In the genomic region with DNA sequence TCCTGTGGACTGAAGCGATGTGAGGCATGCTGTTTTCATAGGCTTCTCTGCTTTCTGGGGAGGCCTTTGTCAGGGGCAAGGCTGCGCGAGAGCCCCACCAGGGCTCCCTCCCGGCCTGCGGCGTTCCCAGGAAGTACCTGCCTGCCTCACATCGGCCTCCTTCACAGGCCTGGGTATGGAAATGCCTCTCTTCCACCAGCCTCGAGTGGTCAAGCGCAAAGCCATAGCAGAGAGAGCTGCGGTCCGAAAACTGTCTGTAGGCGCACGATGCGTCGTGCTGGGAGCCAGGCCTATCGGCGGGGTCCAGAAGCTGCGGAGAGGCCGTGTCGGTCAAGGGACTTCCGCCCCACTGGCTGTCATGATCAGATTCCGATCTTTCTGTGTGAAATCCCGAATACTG, we compare ENCODE assay signal across 31 cellular contexts.
"Had no signal": no experiment of that assay in that cellular context is flagged by ENCODE, and none has a peak within 500 bp of the region (broad histone marks: within the 10 kb centered on the region; RNA-seq: fewer than 3 reads in every experiment).

No MANE protein-coding gene starts in this region.

- H3K36me3 ChIP-seq: adrenal gland, ascending aorta had no signal

- DNase-seq: activated CD4-positive, alpha-beta memory T cell treated with anti-CD3 and anti-CD28 coated beads for 36 hours; activated CD4-positive, alpha-beta T cell treated with anti-CD3 and anti-CD28 coated beads for 36 hours; activated CD4-positive, alpha-beta T cell treated with anti-CD3 and anti-CD28 coated beads, Interleukin-2, amount 10 ng/mL, durations not matched to agents 24 days and 14 days; activated CD4-positive, CD25-positive, alpha-beta regulatory T cell; activated CD4-positive, CD25-positive, alpha-beta regulatory T cell treated with anti-CD3 and anti-CD28 coated beads, Interleukin-2, amount 50 U/mL, for 72 hours; activated CD8-positive, alpha-beta memory T cell treated with anti-CD3 and anti-CD28 coated beads, Interleukin-2, amount 10 ng/mL, durations not matched to agents 7 days and 5 days; activated CD8-positive, alpha-beta memory T cell treated with anti-CD3 and anti-CD28 coated beads, Interleukin-2, amount 50 U/mL, for 4 hours; activated CD8-positive, alpha-beta T cell treated with anti-CD3 and anti-CD28 coated beads, Interleukin-2, amount 10 ng/mL, durations not matched to agents 7 days and 5 days; activated effector memory CD4-positive, alpha-beta T cell treated with anti-CD3 and anti-CD28 coated beads, Interleukin-2, amount 50 U/mL, for 16 hours; activated naive CD4-positive, alpha-beta T cell treated with anti-CD3 and anti-CD28 coated beads for 36 hours; activated naive CD8-positive, alpha-beta T cell treated with anti-CD3 and anti-CD28 coated beads for 36 hours; activated naive CD8-positive, alpha-beta T cell treated with anti-CD3 and anti-CD28 coated beads, Interleukin-2, amount 50 U/mL, for 24 hours; activated T-cell treated with anti-CD3 and anti-CD28 coated beads, Interleukin-2, amount 50 U/mL, for 1 hour; activated T-cell treated with anti-CD3 and anti-CD28 coated beads, Interleukin-2, amount 50 U/mL, for 48 hours; adrenal gland; amygdala; dorsolateral prefrontal cortex; effector memory CD4-positive, alpha-beta T cell; endodermal cell; foreskin fibroblast; T-helper 1 cell; T-helper 17 cell had no signal

- H3K27ac Mint-ChIP-seq: activated CD4-positive, alpha-beta memory T cell treated with anti-CD3 and anti-CD28 coated beads for 36 hours; activated CD4-positive, alpha-beta T cell treated with anti-CD3 and anti-CD28 coated beads for 36 hours; activated CD4-positive, alpha-beta T cell treated with anti-CD3 and anti-CD28 coated beads, Interleukin-2, amount 10 ng/mL, durations not matched to agents 24 days and 14 days; activated CD8-positive, alpha-beta memory T cell treated with anti-CD3 and anti-CD28 coated beads, Interleukin-2, amount 10 ng/mL, durations not matched to agents 7 days and 5 days; activated CD8-positive, alpha-beta T cell treated with anti-CD3 and anti-CD28 coated beads, Interleukin-2, amount 10 ng/mL, durations not matched to agents 7 days and 5 days; activated naive CD4-positive, alpha-beta T cell treated with anti-CD3 and anti-CD28 coated beads for 36 hours; activated naive CD4-positive, alpha-beta T cell treated with anti-CD3 and anti-CD28 coated beads, Interleukin-2, amount 50 U/mL, for 24 hours; activated naive CD8-positive, alpha-beta T cell treated with anti-CD3 and anti-CD28 coated beads for 36 hours; activated naive CD8-positive, alpha-beta T cell treated with anti-CD3 and anti-CD28 coated beads, Interleukin-2, amount 50 U/mL, for 24 hours; activated T-helper 1 cell treated with anti-CD3 and anti-CD28 coated beads, Interleukin-12 subunit alpha, Interleukin-12 subunit beta, Interleukin-2, Interleukin-4 antibody, amounts not matched to agents 30 ng/mL and 10 ng/mL and 1 ng/mL, durations not matched to agents 14 hours and 24 hours and 36 hours; activated T-helper 2 cell treated with anti-CD3 and anti-CD28 coated beads, Interferon-gamma antibody, Interleukin-2, Interleukin-4, amounts not matched to agents 10 μg/mL and 5 μg/mL and 100 μg/mL, durations not matched to agents 14 hours and 24 hours and 36 hours; brain; dendritic cell treated with granulocyte-macrophage colony-stimulating factor and Interleukin-4, amounts not matched to agents 40 ng/mL and 50 ng/mL, for 4 days; endodermal cell; T-helper 17 cell had no signal

- H3K27me3 ChIP-seq: adrenal gland, ascending aorta had no signal

- H3K4me3 Mint-ChIP-seq: activated CD4-positive, alpha-beta memory T cell treated with anti-CD3 and anti-CD28 coated beads for 36 hours; activated CD4-positive, alpha-beta T cell treated with anti-CD3 and anti-CD28 coated beads for 36 hours; activated CD4-positive, alpha-beta T cell treated with anti-CD3 and anti-CD28 coated beads, Interleukin-2, amount 10 ng/mL, durations not matched to agents 24 days and 14 days; activated CD8-positive, alpha-beta memory T cell treated with anti-CD3 and anti-CD28 coated beads, Interleukin-2, amount 10 ng/mL, durations not matched to agents 7 days and 5 days; activated CD8-positive, alpha-beta T cell treated with anti-CD3 and anti-CD28 coated beads, Interleukin-2, amount 10 ng/mL, durations not matched to agents 7 days and 5 days; activated naive CD4-positive, alpha-beta T cell treated with anti-CD3 and anti-CD28 coated beads for 36 hours; activated naive CD4-positive, alpha-beta T cell treated with anti-CD3 and anti-CD28 coated beads, Interleukin-2, amount 50 U/mL, for 24 hours; activated naive CD8-positive, alpha-beta T cell treated with anti-CD3 and anti-CD28 coated beads for 36 hours; activated naive CD8-positive, alpha-beta T cell treated with anti-CD3 and anti-CD28 coated beads, Interleukin-2, amount 50 U/mL, for 24 hours; activated T-helper 1 cell treated with anti-CD3 and anti-CD28 coated beads, Interleukin-12 subunit alpha, Interleukin-12 subunit beta, Interleukin-2, Interleukin-4 antibody, amounts not matched to agents 30 ng/mL and 10 ng/mL and 1 ng/mL, durations not matched to agents 14 hours and 24 hours and 36 hours; brain; central memory CD8-positive, alpha-beta T cell; dendritic cell treated with granulocyte-macrophage colony-stimulating factor and Interleukin-4, amounts not matched to agents 40 ng/mL and 50 ng/mL, for 4 days; endodermal cell; T-helper 17 cell had no signal

- H3K4me1 ChIP-seq: adrenal gland, ascending aorta had no signal

- ATAC-seq: activated CD4-positive, alpha-beta T cell treated with anti-CD3 and anti-CD28 coated beads for 36 hours; activated CD8-positive, alpha-beta memory T cell treated with anti-CD3 and anti-CD28 coated beads, Interleukin-2, amount 10 ng/mL, durations not matched to agents 7 days and 5 days; activated CD8-positive, alpha-beta T cell treated with anti-CD3 and anti-CD28 coated beads, Interleukin-2, amount 10 ng/mL, durations not matched to agents 7 days and 5 days; activated naive CD8-positive, alpha-beta T cell treated with anti-CD3 and anti-CD28 coated beads, Interleukin-2, amount 50 U/mL, for 24 hours; esophagus mucosa; T-helper 17 cell had no signal

- H3K9me3 ChIP-seq: adrenal gland, ascending aorta had no signal

- H3K36me3 Mint-ChIP-seq: activated CD4-positive, alpha-beta memory T cell treated with anti-CD3 and anti-CD28 coated beads for 36 hours; activated CD8-positive, alpha-beta memory T cell treated with anti-CD3 and anti-CD28 coated beads, Interleukin-2, amount 10 ng/mL, durations not matched to agents 7 days and 5 days; activated naive CD4-positive, alpha-beta T cell treated with anti-CD3 and anti-CD28 coated beads, Interleukin-2, amount 50 U/mL, for 24 hours; activated naive CD8-positive, alpha-beta T cell treated with anti-CD3 and anti-CD28 coated beads for 36 hours had no signal

- H3K27me3 Mint-ChIP-seq: activated naive CD8-positive, alpha-beta T cell treated with anti-CD3 and anti-CD28 coated beads for 36 hours; dendritic cell treated with granulocyte-macrophage colony-stimulating factor and Interleukin-4, amounts not matched to agents 40 ng/mL and 50 ng/mL, for 4 days had no signal

- H3K9me3 Mint-ChIP-seq: activated CD4-positive, alpha-beta memory T cell treated with anti-CD3 and anti-CD28 coated beads for 36 hours; activated CD4-positive, alpha-beta T cell treated with anti-CD3 and anti-CD28 coated beads, Interleukin-2, amount 10 ng/mL, durations not matched to agents 24 days and 14 days; activated naive CD4-positive, alpha-beta T cell treated with anti-CD3 and anti-CD28 coated beads for 36 hours; activated naive CD4-positive, alpha-beta T cell treated with anti-CD3 and anti-CD28 coated beads, Interleukin-2, amount 50 U/mL, for 24 hours; activated naive CD8-positive, alpha-beta T cell treated with anti-CD3 and anti-CD28 coated beads for 36 hours; activated naive CD8-positive, alpha-beta T cell treated with anti-CD3 and anti-CD28 coated beads, Interleukin-2, amount 50 U/mL, for 24 hours; activated T-helper 1 cell treated with anti-CD3 and anti-CD28 coated beads, Interleukin-12 subunit alpha, Interleukin-12 subunit beta, Interleukin-2, Interleukin-4 antibody, amounts not matched to agents 30 ng/mL and 10 ng/mL and 1 ng/mL, durations not matched to agents 14 hours and 24 hours and 36 hours; activated T-helper 2 cell treated with anti-CD3 and anti-CD28 coated beads, Interferon-gamma antibody, Interleukin-2, Interleukin-4, amounts not matched to agents 10 μg/mL and 5 μg/mL and 100 μg/mL, durations not matched to agents 14 hours and 24 hours and 36 hours; brain; dendritic cell treated with granulocyte-macrophage colony-stimulating factor and Interleukin-4, amounts not matched to agents 40 ng/mL and 50 ng/mL, for 4 days; endodermal cell had no signal

- H3K4me3 ChIP-seq: adrenal gland, ascending aorta, coronary artery, dorsolateral prefrontal cortex had no signal

- H3K27ac ChIP-seq: adrenal gland, ascending aorta, coronary artery, dorsolateral prefrontal cortex had no signal

- H3K4me1 Mint-ChIP-seq: activated CD4-positive, alpha-beta T cell treated with anti-CD3 and anti-CD28 coated beads for 36 hours; activated CD4-positive, alpha-beta T cell treated with anti-CD3 and anti-CD28 coated beads, Interleukin-2, amount 10 ng/mL, durations not matched to agents 24 days and 14 days; activated CD8-positive, alpha-beta memory T cell treated with anti-CD3 and anti-CD28 coated beads, Interleukin-2, amount 10 ng/mL, durations not matched to agents 7 days and 5 days; activated naive CD4-positive, alpha-beta T cell treated with anti-CD3 and anti-CD28 coated beads, Interleukin-2, amount 50 U/mL, for 24 hours; activated naive CD8-positive, alpha-beta T cell treated with anti-CD3 and anti-CD28 coated beads for 36 hours; activated naive CD8-positive, alpha-beta T cell treated with anti-CD3 and anti-CD28 coated beads, Interleukin-2, amount 50 U/mL, for 24 hours; brain; central memory CD8-positive, alpha-beta T cell; endodermal cell; T-helper 17 cell had no signal
